Comparison of ENCODE assay signal across 1 cellular context in genomic region chr12:4152145-4152795, GRCh38.
TF ChIP-seq lines count a peak whose summit lies in the region.

No MANE protein-coding gene starts in this region.

TF ChIP-seq in GM23338, 12 proteins besides CTCF, POLR2A, EP300 and RAD21 (continued from another document):
- TF ChIP-seq ZNF462 (CRISPR knock-in tag; IDR thresholded peaks at IDR 0.05), result no peak
- TF ChIP-seq, protein P1, sequence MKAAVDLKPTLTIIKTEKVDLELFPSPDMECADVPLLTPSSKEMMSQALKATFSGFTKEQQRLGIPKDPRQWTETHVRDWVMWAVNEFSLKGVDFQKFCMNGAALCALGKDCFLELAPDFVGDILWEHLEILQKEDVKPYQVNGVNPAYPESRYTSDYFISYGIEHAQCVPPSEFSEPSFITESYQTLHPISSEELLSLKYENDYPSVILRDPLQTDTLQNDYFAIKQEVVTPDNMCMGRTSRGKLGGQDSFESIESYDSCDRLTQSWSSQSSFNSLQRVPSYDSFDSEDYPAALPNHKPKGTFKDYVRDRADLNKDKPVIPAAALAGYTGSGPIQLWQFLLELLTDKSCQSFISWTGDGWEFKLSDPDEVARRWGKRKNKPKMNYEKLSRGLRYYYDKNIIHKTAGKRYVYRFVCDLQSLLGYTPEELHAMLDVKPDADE (IDR thresholded peaks at IDR 0.05), result no peak
- TF ChIP-seq NANOG (IDR thresholded peaks at IDR 0.05; ENCODE audit: borderline replicate concordance), result no peak
- TF ChIP-seq ZNF331 (CRISPR knock-in tag; IDR thresholded peaks at IDR 0.05; ENCODE audit: low read depth), result no peak
- TF ChIP-seq EZH2 (IDR thresholded peaks at IDR 0.05; ENCODE audit: low read depth, unreplicated experiment), result no peak
- TF ChIP-seq STAT1 (IDR thresholded peaks at IDR 0.05; ENCODE audit: unreplicated experiment), result no peak
- no peak for TF ChIP-seq ZNF114 (CRISPR knock-in tag; IDR thresholded peaks at IDR 0.05)
- TF ChIP-seq POLR2AphosphoS5 (IDR thresholded peaks at IDR 0.05; ENCODE audit: low read depth), result no peak
- no peak for TF ChIP-seq EZH2phosphoT487 (IDR thresholded peaks at IDR 0.05; ENCODE audit: unreplicated experiment)
